In genomic region chr6:32816746-32817204, GRCh38 we compare ENCODE assay signal across 8 cellular contexts. TPM values are rescaled to one million over a fixed set of nuclear protein-coding genes. Genes with fewer than 3 reads are reported as not detected.
A peak's percentile ranks its signal among the peaks of the same experiment; 100 is the strongest.
DNase-seq lines count a peak whose midpoint lies in the region; ATAC-seq and TF ChIP-seq lines count a peak whose summit lies in the region.

TSS of gene HLA-DOB (minus strand) at chr6:32817002. CDS start at chr6:32816951, 51 bp downstream.

- no peak within 1 kb of the TSS for H3K4me3 ChIP-seq in colonic mucosa

- H3K9ac ChIP-seq in colonic mucosa (ENCODE audit: low read depth in 2 of 2, low read length in 2 of 2): no peak within 1 kb of the TSS

- DNase-seq in cerebellum (ENCODE audit: low spot score) (peak; percentile 15), pons (ENCODE audit: low spot score) (peak; percentile 75), NCI-H226 (no peak), colonic mucosa (no peak), putamen (ENCODE audit: low spot score) (no peak)

- no peaks in the 10 kb centered on the region for H3K27me3 ChIP-seq in colonic mucosa

- H3K27ac ChIP-seq in colonic mucosa: no peak within 1 kb of the TSS

- intact Hi-C loops in colonic mucosa (cut with DNase I): no loop called here

- TF ChIP-seq CTCF in colonic mucosa (IDR thresholded peaks at IDR 0.05): no peak

- no peak for TF ChIP-seq POLR2A in GM18505 (IDR thresholded peaks at IDR 0.05; ENCODE audit: borderline replicate concordance, extremely low read depth, insufficient read depth, insufficient read length)

- H3K36me3 ChIP-seq in colonic mucosa: no peaks in the 10 kb centered on the region

- H3K4me1 ChIP-seq in colonic mucosa: no peaks in the 10 kb centered on the region

- peak; percentile 60 for ATAC-seq in GM18505 (IDR thresholded peaks at IDR 0.05; ENCODE audit: unreplicated experiment)
- peak; percentile 59 for ATAC-seq in HG03342 (IDR thresholded peaks at IDR 0.05; ENCODE audit: unreplicated experiment)
- no peak for ATAC-seq in HG02870 (IDR thresholded peaks at IDR 0.05; ENCODE audit: unreplicated experiment)

- no peaks in the 10 kb centered on the region for H3K9me3 ChIP-seq in colonic mucosa

RNA-seq across cellular contexts. Expression of gene HLA-DOB, which starts in this region (rescaled TPM):
- total RNA-seq in cerebellum (not detected), colonic mucosa (under 1 TPM; 0.58 to 0.69 TPM)

Comparison
In these comparisons a context has a peak if more than half of its experiments do, and no peak if none do; other contexts are left out.
1. Peak in DNase-seq in cerebellum; RNA of the gene not detected or under 1 TPM.